ENCODE assay signal across 17 cellular contexts in the genomic region with DNA sequence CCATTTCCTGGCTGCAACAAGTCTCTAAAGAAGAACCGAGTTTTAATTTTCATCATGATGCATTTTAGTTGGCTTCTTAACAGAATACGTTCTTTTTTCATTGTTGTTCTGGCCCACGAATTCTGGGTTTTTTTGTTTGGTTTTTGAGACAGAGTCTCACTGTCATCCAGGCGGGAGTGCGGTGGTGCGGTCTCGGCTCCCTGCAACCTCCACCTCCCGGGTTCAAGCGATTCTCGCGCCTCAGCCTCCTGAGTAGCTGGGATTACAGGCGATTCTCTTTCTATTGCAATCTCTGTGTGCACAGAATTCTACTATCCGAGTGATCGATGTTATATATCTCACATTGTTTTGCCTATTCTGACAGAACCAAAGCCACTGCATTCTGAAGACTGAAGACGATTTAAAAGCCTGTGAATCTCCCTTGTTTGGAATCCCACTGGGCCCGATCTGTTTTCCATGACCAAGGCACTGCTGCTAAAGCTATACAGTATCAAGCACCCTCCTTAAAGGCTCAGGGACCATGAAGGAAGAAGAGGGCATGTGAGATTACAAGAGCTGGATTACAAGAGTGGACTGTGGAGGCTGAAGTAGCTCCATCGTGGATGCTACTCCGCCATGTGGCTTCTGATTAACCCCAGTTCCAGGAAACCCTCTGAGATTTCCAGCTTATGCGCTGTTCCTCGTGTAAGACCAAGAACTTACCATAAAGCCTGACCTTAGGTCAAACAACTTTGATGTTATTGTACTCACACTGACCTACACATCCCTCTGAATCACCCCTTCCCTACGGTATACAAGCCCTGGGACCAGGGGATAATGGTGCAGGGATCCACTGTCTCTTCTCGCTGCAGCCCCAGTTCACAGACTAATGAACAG. TPM values are rescaled to one million over a fixed set of nuclear protein-coding genes. Genes with fewer than 3 reads are reported as not detected.
DNase-seq lines count a peak whose midpoint lies in the region; ATAC-seq and TF ChIP-seq lines count a peak whose summit lies in the region.
"Had no signal": no experiment of that assay in that cellular context is flagged by ENCODE, and none has a peak within 500 bp of the region (broad histone marks: within the 10 kb centered on the region; RNA-seq: fewer than 3 reads in every experiment).

No MANE protein-coding gene starts in this region.

- H3K36me3 ChIP-seq in neural progenitor cell: no peaks in the 10 kb centered on the region

- H3K27ac ChIP-seq in neural progenitor cell: no peak overlapping the region
- H3K27ac ChIP-seq: KMS-11, SK-N-MC had no signal

- ATAC-seq in HG02763 (IDR thresholded peaks at IDR 0.05; ENCODE audit: unreplicated experiment): no peak
- ATAC-seq: Panc1, Right ventricle myocardium inferior had no signal

- H3K4me2 ChIP-seq in neural progenitor cell: no peak overlapping the region
- H3K4me2 ChIP-seq: KMS-11 had no signal

- no peaks in the 10 kb centered on the region for H3K27me3 ChIP-seq in neural progenitor cell

- H3K9ac ChIP-seq in neural progenitor cell: no peak overlapping the region
- H3K9ac ChIP-seq: KMS-11 had no signal

- no peaks in the 10 kb centered on the region for H3K79me2 ChIP-seq in neural progenitor cell (ENCODE audit: low read depth)

- TF ChIP-seq CTCF in fibroblast of villous mesenchyme (IDR thresholded peaks at IDR 0.05; ENCODE audit: insufficient read depth, low read depth, low read length) (no peak), neural progenitor cell (IDR thresholded peaks at IDR 0.05) (no peak)

- peaks cover 6% of the 10 kb centered on the region for H3K4me1 Mint-ChIP-seq in neural progenitor cell
- H3K4me1 Mint-ChIP-seq: CD4-positive, CD25-positive, alpha-beta regulatory T cell had no signal

- peaks cover 2% of the 10 kb centered on the region for H3K27me3 Mint-ChIP-seq in neural progenitor cell (ENCODE audit: insufficient read depth, low read depth)
- H3K27me3 Mint-ChIP-seq: CD4-positive, CD25-positive, alpha-beta regulatory T cell had no signal

- peak overlapping the region; percentile 30 for H2AFZ ChIP-seq in neural progenitor cell (replicated peaks)

- H3K4me3 Mint-ChIP-seq in neural progenitor cell: no peak overlapping the region
- H3K4me3 Mint-ChIP-seq: CD4-positive, CD25-positive, alpha-beta regulatory T cell had no signal

- H4K20me1 ChIP-seq in neural progenitor cell (ENCODE audit: low read depth): no peaks in the 10 kb centered on the region

- DNase-seq in ELF-1 (ENCODE audit: low read depth, low spot score) (peak; percentile 23), OCI-M1 (lab: John Stamatoyannopoulos, UW) (peak; percentile 28), fibroblast of villous mesenchyme (ENCODE audit: low read depth) (peak; percentile 69), neural progenitor cell (ENCODE audit: low spot score) (no peak), NCI-H1105 (lab: John Stamatoyannopoulos, UW) (no peak), NCI-H2171 (lab: John Stamatoyannopoulos, UW) (no peak)
- DNase-seq: AML-193; CD4-positive, CD25-positive, alpha-beta regulatory T cell; NCI-H1092 treated with DMSO at 0.1 percent for 48 hours; NCI-H1694 treated with DMSO at 0.1 percent for 48 hours; NCI-H446 treated with DMSO at 0.1 percent for 48 hours; NCI-H774 had no signal

- H3K27ac Mint-ChIP-seq in neural progenitor cell: no peak overlapping the region
- H3K27ac Mint-ChIP-seq: CD4-positive, CD25-positive, alpha-beta regulatory T cell had no signal

- H3K9me3 ChIP-seq in neural progenitor cell (ENCODE audit: low read depth): no peaks in the 10 kb centered on the region

- no peaks in the 10 kb centered on the region for H3F3A ChIP-seq in neural progenitor cell (ENCODE audit: low read depth)

- no peaks in the 10 kb centered on the region for H3K9me3 Mint-ChIP-seq in neural progenitor cell
- H3K9me3 Mint-ChIP-seq: CD4-positive, CD25-positive, alpha-beta regulatory T cell had no signal

- no peaks in the 10 kb centered on the region for H3K4me1 ChIP-seq in neural progenitor cell

- H3K4me3 ChIP-seq in fibroblast of villous mesenchyme (ENCODE audit: low read depth, low read length) (no peak overlapping the region), neural progenitor cell (no peak overlapping the region)
- H3K4me3 ChIP-seq: SK-N-MC had no signal

- no peaks in the 10 kb centered on the region for H3K36me3 Mint-ChIP-seq in neural progenitor cell
- H3K36me3 Mint-ChIP-seq: CD4-positive, CD25-positive, alpha-beta regulatory T cell had no signal

RNA-seq across cellular contexts. Expression of a gene that starts 44.3 kb away (rescaled TPM):
- total RNA-seq in fibroblast of villous mesenchyme: 38.0 and 44.1 TPM in 2 replicates
- total RNA-seq in neural progenitor cell (ENCODE audit: low replicate concordance): 1.2 and 3.4 TPM in 2 replicates

Comparison
In these comparisons a context has a peak if more than half of its experiments do, and no peak if none do; other contexts are left out.
1. DNase-seq: peak in ELF-1 (single experiment), OCI-M1 (single experiment) and fibroblast of villous mesenchyme (single experiment); none in neural progenitor cell (single experiment), NCI-H1105 (single experiment) and NCI-H2171 (single experiment).